1 cellular context compared by ENCODE assay signal in the genomic region with DNA sequence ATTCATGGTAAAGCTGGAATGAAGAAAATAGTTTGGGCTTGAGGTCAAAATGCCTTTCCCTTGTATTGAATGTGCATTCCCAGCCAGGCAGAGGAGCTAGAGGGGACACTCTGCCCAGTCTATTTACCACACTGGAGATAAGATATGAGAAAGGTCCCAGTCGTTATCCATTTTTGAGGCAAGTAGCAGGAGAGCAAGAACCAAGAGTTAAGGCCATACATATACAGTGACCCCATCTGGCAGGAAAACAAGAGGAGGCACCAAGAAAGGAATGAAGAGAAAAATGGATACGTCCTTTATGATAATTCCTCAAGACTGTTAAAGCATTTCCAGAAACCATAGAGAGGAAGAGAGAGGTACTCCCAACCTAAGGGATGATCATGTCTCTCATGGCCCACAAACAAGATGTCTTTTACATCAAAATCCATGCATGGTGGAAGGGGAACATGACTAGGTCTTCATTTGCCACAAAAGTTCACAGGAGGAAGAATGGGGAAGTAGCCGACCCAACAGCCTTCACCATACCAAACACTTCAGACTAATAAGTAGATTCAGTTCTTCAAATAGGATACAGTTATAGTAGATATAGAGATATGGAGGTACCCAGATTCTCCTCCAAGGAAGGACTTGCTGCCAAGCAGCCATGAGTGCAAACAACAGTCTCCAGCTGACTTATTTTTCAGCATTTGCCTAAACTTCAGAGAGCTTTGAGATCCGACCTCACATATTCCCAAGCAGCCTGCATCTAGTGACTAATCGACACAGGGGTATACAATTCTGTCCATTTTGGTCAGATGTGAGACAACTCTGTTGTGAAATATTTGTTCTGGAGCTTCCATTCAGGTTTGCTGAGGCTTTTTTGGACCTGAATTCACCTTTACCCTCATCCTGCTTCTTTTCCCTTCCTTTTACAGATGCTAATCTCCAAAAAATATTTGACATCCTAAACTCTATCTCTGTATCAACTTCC.
A peak's percentile ranks its signal among the peaks of the same experiment; 100 is the strongest.
TF ChIP-seq lines count a peak whose summit lies in the region.

No MANE protein-coding gene starts in this region.

TF ChIP-seq in K562, 482 proteins besides CTCF, POLR2A, EP300 and RAD21 (continued from another document):
- TF ChIP-seq, protein P1, sequence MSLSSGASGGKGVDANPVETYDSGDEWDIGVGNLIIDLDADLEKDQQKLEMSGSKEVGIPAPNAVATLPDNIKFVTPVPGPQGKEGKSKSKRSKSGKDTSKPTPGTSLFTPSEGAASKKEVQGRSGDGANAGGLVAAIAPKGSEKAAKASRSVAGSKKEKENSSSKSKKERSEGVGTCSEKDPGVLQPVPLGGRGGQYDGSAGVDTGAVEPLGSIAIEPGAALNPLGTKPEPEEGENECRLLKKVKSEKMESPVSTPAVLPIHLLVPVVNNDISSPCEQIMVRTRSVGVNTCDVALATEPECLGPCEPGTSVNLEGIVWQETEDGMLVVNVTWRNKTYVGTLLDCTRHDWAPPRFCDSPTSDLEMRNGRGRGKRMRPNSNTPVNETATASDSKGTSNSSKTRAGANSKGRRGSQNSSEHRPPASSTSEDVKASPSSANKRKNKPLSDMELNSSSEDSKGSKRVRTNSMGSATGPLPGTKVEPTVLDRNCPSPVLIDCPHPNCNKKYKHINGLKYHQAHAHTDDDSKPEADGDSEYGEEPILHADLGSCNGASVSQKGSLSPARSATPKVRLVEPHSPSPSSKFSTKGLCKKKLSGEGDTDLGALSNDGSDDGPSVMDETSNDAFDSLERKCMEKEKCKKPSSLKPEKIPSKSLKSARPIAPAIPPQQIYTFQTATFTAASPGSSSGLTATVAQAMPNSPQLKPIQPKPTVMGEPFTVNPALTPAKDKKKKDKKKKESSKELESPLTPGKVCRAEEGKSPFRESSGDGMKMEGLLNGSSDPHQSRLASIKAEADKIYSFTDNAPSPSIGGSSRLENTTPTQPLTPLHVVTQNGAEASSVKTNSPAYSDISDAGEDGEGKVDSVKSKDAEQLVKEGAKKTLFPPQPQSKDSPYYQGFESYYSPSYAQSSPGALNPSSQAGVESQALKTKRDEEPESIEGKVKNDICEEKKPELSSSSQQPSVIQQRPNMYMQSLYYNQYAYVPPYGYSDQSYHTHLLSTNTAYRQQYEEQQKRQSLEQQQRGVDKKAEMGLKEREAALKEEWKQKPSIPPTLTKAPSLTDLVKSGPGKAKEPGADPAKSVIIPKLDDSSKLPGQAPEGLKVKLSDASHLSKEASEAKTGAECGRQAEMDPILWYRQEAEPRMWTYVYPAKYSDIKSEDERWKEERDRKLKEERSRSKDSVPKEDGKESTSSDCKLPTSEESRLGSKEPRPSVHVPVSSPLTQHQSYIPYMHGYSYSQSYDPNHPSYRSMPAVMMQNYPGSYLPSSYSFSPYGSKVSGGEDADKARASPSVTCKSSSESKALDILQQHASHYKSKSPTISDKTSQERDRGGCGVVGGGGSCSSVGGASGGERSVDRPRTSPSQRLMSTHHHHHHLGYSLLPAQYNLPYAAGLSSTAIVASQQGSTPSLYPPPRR (CRISPR knock-in tag; IDR thresholded peaks at IDR 0.05; ENCODE audit: borderline replicate concordance): no peak
- TF ChIP-seq ARNT (IDR thresholded peaks at IDR 0.05) (no peak), OTX1 (CRISPR knock-in tag; IDR thresholded peaks at IDR 0.05) (peak; percentile 79), GTF2A2 (tag; IDR thresholded peaks at IDR 0.05) (no peak), CHD1 (IDR thresholded peaks at IDR 0.05; ENCODE audit: low read length) (no peak), CREBBP (IDR thresholded peaks at IDR 0.05; ENCODE audit: low read depth, low read length) (no peak), ZFPM2 (CRISPR knock-in tag; IDR thresholded peaks at IDR 0.05) (no peak), RCOR1 (IDR thresholded peaks at IDR 0.05; ENCODE audit: borderline replicate concordance in 1 of 2, low read depth in 2 of 2, low read length in 2 of 2) (peak in 1 of 2 experiments; percentile 50; a peak in 1 of 4 replicates), KHSRP (IDR thresholded peaks at IDR 0.05) (no peak), EGR1 (conservative IDR thresholded peaks at IDR 0.05) (no peak), ZNF586 (CRISPR knock-in tag; conservative IDR thresholded peaks at IDR 0.05) (no peak), ZNF282 (CRISPR knock-in tag; IDR thresholded peaks at IDR 0.05) (no peak), ELF2 (CRISPR knock-in tag; IDR thresholded peaks at IDR 0.05) (0 out of 2 replicates have a peak, but pooled peaks have one; percentile 28), POU5F1 (IDR thresholded peaks at IDR 0.05; ENCODE audit: borderline replicate concordance, low read depth, low read length, partially characterized antibody) (no peak), ZNF263 (CRISPR knock-in tag; IDR thresholded peaks at IDR 0.05; ENCODE audit: borderline replicate concordance) (no peak), MED1 (CRISPR knock-in tag; IDR thresholded peaks at IDR 0.05; ENCODE audit: borderline replicate concordance) (no peak), SMARCB1 (IDR thresholded peaks at IDR 0.05; ENCODE audit: insufficient read length, low read depth) (no peak), IRF2 (CRISPR knock-in tag; IDR thresholded peaks at IDR 0.05) (no peak)
- TF ChIP-seq, protein P2, sequence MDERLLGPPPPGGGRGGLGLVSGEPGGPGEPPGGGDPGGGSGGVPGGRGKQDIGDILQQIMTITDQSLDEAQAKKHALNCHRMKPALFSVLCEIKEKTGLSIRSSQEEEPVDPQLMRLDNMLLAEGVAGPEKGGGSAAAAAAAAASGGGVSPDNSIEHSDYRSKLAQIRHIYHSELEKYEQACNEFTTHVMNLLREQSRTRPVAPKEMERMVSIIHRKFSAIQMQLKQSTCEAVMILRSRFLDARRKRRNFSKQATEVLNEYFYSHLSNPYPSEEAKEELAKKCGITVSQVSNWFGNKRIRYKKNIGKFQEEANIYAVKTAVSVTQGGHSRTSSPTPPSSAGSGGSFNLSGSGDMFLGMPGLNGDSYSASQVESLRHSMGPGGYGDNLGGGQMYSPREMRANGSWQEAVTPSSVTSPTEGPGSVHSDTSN (CRISPR knock-in tag; IDR thresholded peaks at IDR 0.05; ENCODE audit: low read depth): no peak
- TF ChIP-seq, protein P2 (tag; conservative IDR thresholded peaks at IDR 0.05; ENCODE audit: low read depth): no peak
- TF ChIP-seq, protein P3, sequence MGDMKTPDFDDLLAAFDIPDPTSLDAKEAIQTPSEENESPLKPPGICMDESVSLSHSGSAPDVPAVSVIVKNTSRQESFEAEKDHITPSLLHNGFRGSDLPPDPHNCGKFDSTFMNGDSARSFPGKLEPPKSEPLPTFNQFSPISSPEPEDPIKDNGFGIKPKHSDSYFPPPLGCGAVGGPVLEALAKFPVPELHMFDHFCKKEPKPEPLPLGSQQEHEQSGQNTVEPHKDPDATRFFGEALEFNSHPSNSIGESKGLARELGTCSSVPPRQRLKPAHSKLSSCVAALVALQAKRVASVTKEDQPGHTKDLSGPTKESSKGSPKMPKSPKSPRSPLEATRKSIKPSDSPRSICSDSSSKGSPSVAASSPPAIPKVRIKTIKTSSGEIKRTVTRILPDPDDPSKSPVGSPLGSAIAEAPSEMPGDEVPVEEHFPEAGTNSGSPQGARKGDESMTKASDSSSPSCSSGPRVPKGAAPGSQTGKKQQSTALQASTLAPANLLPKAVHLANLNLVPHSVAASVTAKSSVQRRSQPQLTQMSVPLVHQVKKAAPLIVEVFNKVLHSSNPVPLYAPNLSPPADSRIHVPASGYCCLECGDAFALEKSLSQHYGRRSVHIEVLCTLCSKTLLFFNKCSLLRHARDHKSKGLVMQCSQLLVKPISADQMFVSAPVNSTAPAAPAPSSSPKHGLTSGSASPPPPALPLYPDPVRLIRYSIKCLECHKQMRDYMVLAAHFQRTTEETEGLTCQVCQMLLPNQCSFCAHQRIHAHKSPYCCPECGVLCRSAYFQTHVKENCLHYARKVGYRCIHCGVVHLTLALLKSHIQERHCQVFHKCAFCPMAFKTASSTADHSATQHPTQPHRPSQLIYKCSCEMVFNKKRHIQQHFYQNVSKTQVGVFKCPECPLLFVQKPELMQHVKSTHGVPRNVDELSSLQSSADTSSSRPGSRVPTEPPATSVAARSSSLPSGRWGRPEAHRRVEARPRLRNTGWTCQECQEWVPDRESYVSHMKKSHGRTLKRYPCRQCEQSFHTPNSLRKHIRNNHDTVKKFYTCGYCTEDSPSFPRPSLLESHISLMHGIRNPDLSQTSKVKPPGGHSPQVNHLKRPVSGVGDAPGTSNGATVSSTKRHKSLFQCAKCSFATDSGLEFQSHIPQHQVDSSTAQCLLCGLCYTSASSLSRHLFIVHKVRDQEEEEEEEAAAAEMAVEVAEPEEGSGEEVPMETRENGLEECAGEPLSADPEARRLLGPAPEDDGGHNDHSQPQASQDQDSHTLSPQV (IDR thresholded peaks at IDR 0.05): peak; percentile 46; the same call in 1 of the 2 replicates
- TF ChIP-seq, protein P4, sequence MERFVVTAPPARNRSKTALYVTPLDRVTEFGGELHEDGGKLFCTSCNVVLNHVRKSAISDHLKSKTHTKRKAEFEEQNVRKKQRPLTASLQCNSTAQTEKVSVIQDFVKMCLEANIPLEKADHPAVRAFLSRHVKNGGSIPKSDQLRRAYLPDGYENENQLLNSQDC (CRISPR knock-in tag; IDR thresholded peaks at IDR 0.05): no peak
